ENCODE assay signal across 11 cellular contexts in genomic region chr9:129611302-129611800, GRCh38. TPM values are rescaled to one million over a fixed set of nuclear protein-coding genes. Genes with fewer than 3 reads are reported as not detected.
DNase-seq lines count a peak whose midpoint lies in the region; ATAC-seq, FAIRE-seq and TF ChIP-seq lines count a peak whose summit lies in the region.
"Had no signal": no experiment of that assay in that cellular context is flagged by ENCODE, and none has a peak within 500 bp of the region (broad histone marks: within the 10 kb centered on the region; RNA-seq: fewer than 3 reads in every experiment).

No MANE protein-coding gene starts in this region.

- no peak for TF ChIP-seq CTCF in CD8-positive, alpha-beta T cell (IDR thresholded peaks at IDR 0.05)
- no peak for TF ChIP-seq CTCF in Loucy (conservative IDR thresholded peaks at IDR 0.05; ENCODE audit: low read length)
- peak; percentile 26 for TF ChIP-seq CTCF in parathyroid adenoma (IDR thresholded peaks at IDR 0.05)
- no peak for TF ChIP-seq CTCF in GM20000 (IDR thresholded peaks at IDR 0.05; ENCODE audit: extremely low read depth, missing control alignments)

- no peaks in the 10 kb centered on the region for H3K27me3 ChIP-seq in CD8-positive, alpha-beta T cell (ENCODE audit: insufficient read depth, low read length)
- H3K27me3 ChIP-seq in Loucy (ENCODE audit: insufficient read depth, low read length, poor library complexity, severe bottlenecking) (no peaks in the 10 kb centered on the region), duodenal mucosa (ENCODE audit: control insufficient read depth in 1 of 2, insufficient read depth in 2 of 2, low read length in 2 of 2) (no peaks in the 10 kb centered on the region), parathyroid adenoma (ENCODE audit: control insufficient read depth, insufficient read depth, low read length) (no peaks in the 10 kb centered on the region)

- H4K20me1 ChIP-seq in Loucy (ENCODE audit: insufficient read depth, low read length, poor library complexity, severe bottlenecking): no peaks in the 10 kb centered on the region

- no peak for ATAC-seq in CD8-positive, alpha-beta T cell
- ATAC-seq in left colon: no peak

- intact Hi-C loops in CD8-positive, alpha-beta T cell (cut with DNase I, micrococcal nuclease): loop anchor here (1.0 to 10.0 kb wide), 3 partner anchors 13 to 477 kb away; no protein-coding TSS in a partner anchor
- intact Hi-C loops in left colon (cut with DNase I, micrococcal nuclease): loop anchor here (5.0 to 10.0 kb wide), 2 partner anchors 117 to 474 kb away; no protein-coding TSS in a partner anchor

- H2AFZ ChIP-seq in Loucy (ENCODE audit: low read length) (no peak overlapping the region), parathyroid adenoma (peak overlapping the region; percentile 76)

- CTCF ChIA-PET in CD8-positive, alpha-beta T cell (lab: Charles Lee): interaction anchor here (0.8 to 5.4 kb wide), 34 partner anchors 10 to 481 kb away, joined by 3 to 47 read pairs (median 3); partner anchors contain the start of genes C9orf50, IER5L and NTMT1

- no peaks in the 10 kb centered on the region for H3K36me3 ChIP-seq in CD8-positive, alpha-beta T cell (ENCODE audit: insufficient read depth, low read length)
- H3K36me3 ChIP-seq in Loucy (ENCODE audit: insufficient read depth, low read length) (no peaks in the 10 kb centered on the region), duodenal mucosa (ENCODE audit: control insufficient read depth in 1 of 2, insufficient read depth in 2 of 2, low read length in 2 of 2) (no peaks in the 10 kb centered on the region), parathyroid adenoma (ENCODE audit: control insufficient read depth, insufficient read depth, low read length) (no peaks in the 10 kb centered on the region)

- H3K4me2 ChIP-seq in Loucy (ENCODE audit: low read depth, low read length, poor library complexity, severe bottlenecking): peak overlapping the region; percentile 84
- peak overlapping the region; percentile 97 for H3K4me2 ChIP-seq in parathyroid adenoma (ENCODE audit: low read length)

- no peak overlapping the region for H3K9ac ChIP-seq in Loucy (ENCODE audit: low read depth, low read length, poor library complexity, severe bottlenecking)
- peak overlapping the region in 1 of 2 donors; percentile 74 for H3K9ac ChIP-seq in duodenal mucosa (ENCODE audit: low read depth in 1 of 2, low read length in 2 of 2)
- H3K9ac ChIP-seq in parathyroid adenoma: no peak overlapping the region

- H3F3A ChIP-seq in Loucy (ENCODE audit: low read depth): no peaks in the 10 kb centered on the region

- H3K9me3 Mint-ChIP-seq in CD8-positive, alpha-beta T cell: no peaks in the 10 kb centered on the region

- H3K27ac ChIP-seq in CD8-positive, alpha-beta T cell (ENCODE audit: low read depth, low read length): no peak overlapping the region
- H3K27ac ChIP-seq in duodenal mucosa (ENCODE audit: low read depth, low read length): no peak overlapping the region
- no peak overlapping the region for H3K27ac ChIP-seq in parathyroid adenoma

- no peak overlapping the region for H3K4me3 ChIP-seq in CD8-positive, alpha-beta T cell (ENCODE audit: low read depth, low read length)
- H3K4me3 ChIP-seq in Loucy (ENCODE audit: low read length, poor library complexity, severe bottlenecking) (no peak overlapping the region), duodenal mucosa (ENCODE audit: low read depth in 1 of 2, low read length in 2 of 2) (peak overlapping the region; percentile 72 to 74), parathyroid adenoma (ENCODE audit: low read depth, low read length) (peak overlapping the region; percentile 57)

- DNase-seq in CD8-positive, alpha-beta T cell: no peak
- DNase-seq in left colon (no peak), GM20000 (ENCODE audit: low spot score) (no peak), NCI-H128 (lab: John Stamatoyannopoulos, UW; ENCODE audit: unreplicated experiment) (no peak), GM19239 (ENCODE audit: insufficient read length, low spot score) (no peak)

- H3K4me3 Mint-ChIP-seq in CD8-positive, alpha-beta T cell: peak overlapping the region; percentile 76

- no peaks in the 10 kb centered on the region for H3K27me3 Mint-ChIP-seq in CD8-positive, alpha-beta T cell (ENCODE audit: low read depth)

- POLR2A ChIA-PET in CD8-positive, alpha-beta T cell (lab: Charles Lee): interaction anchor here (0.6 to 1.2 kb wide), 3 partner anchors 223 to 471 kb away, joined by 3 to 4 read pairs (median 3); partner anchors contain the start of gene IER5L

- peak overlapping the region; percentile 69 for H3K27ac Mint-ChIP-seq in CD8-positive, alpha-beta T cell

- no peaks in the 10 kb centered on the region for H3K9me2 ChIP-seq in Loucy (replicated peaks; ENCODE audit: low read depth, low read length)

- H3K4me1 Mint-ChIP-seq in CD8-positive, alpha-beta T cell (ENCODE audit: low read depth): peaks cover 27% of the 10 kb centered on the region

- H3K79me2 ChIP-seq in Loucy (ENCODE audit: insufficient read depth, low read length): no peaks in the 10 kb centered on the region
- no peaks in the 10 kb centered on the region for H3K79me2 ChIP-seq in parathyroid adenoma

- H3K4me1 ChIP-seq in CD8-positive, alpha-beta T cell (ENCODE audit: insufficient read depth, low read length): peaks cover 25% of the 10 kb centered on the region
- H3K4me1 ChIP-seq in Loucy (ENCODE audit: insufficient read depth, low read length, poor library complexity, severe bottlenecking): peaks cover 14% of the 10 kb centered on the region
- H3K4me1 ChIP-seq in duodenal mucosa (ENCODE audit: control insufficient read depth in 1 of 2, insufficient read depth in 2 of 2, low read length in 2 of 2): peaks cover 22 to 35% of the 10 kb centered on the region in 2 donors
- peaks cover 6% of the 10 kb centered on the region for H3K4me1 ChIP-seq in parathyroid adenoma

- H3K36me3 Mint-ChIP-seq in CD8-positive, alpha-beta T cell: peaks cover 2% of the 10 kb centered on the region

- no peak for FAIRE-seq in GM19239 (lab: Jason Lieb, UNC)
- FAIRE-seq: RCC 7860 had no signal

- H3K9me3 ChIP-seq in CD8-positive, alpha-beta T cell (ENCODE audit: low read length): no peaks in the 10 kb centered on the region
- H3K9me3 ChIP-seq in Loucy (ENCODE audit: insufficient read depth, low read depth, low read length) (no peaks in the 10 kb centered on the region), duodenal mucosa (ENCODE audit: control insufficient read depth in 1 of 2, low read length in 2 of 2) (no peaks in the 10 kb centered on the region), parathyroid adenoma (ENCODE audit: control insufficient read depth, low read length) (no peaks in the 10 kb centered on the region)

RNA-seq across cellular contexts. Expression of gene C9orf50, which starts 9.6 kb away (rescaled TPM):
- total RNA-seq in CD8-positive, alpha-beta T cell: under 1 TPM in 1 of 2 experiments, not detected in 1; 0.19 TPM
- under 1 TPM in 1 of 2 donors, not detected in 1; 0.36 TPM for total RNA-seq in left colon
- total RNA-seq: H4, mononuclear cell had no signal

RNA-seq across cellular contexts. Expression of gene NTMT1, which starts 14.6 kb away (rescaled TPM):
- 10 to 100 TPM; 48.1 to 51.1 TPM for total RNA-seq in CD8-positive, alpha-beta T cell
- 10 to 100 TPM; 23.2 to 25.8 TPM for total RNA-seq in left colon

RNA-seq across cellular contexts. Expression of gene ASB6, which starts 30.6 kb away (rescaled TPM):
- total RNA-seq in CD8-positive, alpha-beta T cell: 10 to 100 TPM; 39.9 to 42.0 TPM
- 10 to 100 TPM; 17.5 to 18.3 TPM for total RNA-seq in left colon

RNA-seq across cellular contexts. Expression of gene PRRX2, which starts 54.1 kb away (rescaled TPM):
- not detected for total RNA-seq in CD8-positive, alpha-beta T cell
- total RNA-seq in left colon: 1 to 10 TPM in 1 of 2 donors, under 1 TPM in 1; 0.52 to 1.1 TPM
- total RNA-seq: mononuclear cell had no signal

Comparison
In these comparisons a context has a peak if more than half of its experiments do, and no peak if none do; other contexts are left out.
1. H3K4me3 ChIP-seq: peak in duodenal mucosa (2 of 2) and parathyroid adenoma (single experiment); none in CD8-positive, alpha-beta T cell (single experiment) and Loucy (single experiment).